Comparison of ENCODE assay signal across 1 cellular context in the genomic region with DNA sequence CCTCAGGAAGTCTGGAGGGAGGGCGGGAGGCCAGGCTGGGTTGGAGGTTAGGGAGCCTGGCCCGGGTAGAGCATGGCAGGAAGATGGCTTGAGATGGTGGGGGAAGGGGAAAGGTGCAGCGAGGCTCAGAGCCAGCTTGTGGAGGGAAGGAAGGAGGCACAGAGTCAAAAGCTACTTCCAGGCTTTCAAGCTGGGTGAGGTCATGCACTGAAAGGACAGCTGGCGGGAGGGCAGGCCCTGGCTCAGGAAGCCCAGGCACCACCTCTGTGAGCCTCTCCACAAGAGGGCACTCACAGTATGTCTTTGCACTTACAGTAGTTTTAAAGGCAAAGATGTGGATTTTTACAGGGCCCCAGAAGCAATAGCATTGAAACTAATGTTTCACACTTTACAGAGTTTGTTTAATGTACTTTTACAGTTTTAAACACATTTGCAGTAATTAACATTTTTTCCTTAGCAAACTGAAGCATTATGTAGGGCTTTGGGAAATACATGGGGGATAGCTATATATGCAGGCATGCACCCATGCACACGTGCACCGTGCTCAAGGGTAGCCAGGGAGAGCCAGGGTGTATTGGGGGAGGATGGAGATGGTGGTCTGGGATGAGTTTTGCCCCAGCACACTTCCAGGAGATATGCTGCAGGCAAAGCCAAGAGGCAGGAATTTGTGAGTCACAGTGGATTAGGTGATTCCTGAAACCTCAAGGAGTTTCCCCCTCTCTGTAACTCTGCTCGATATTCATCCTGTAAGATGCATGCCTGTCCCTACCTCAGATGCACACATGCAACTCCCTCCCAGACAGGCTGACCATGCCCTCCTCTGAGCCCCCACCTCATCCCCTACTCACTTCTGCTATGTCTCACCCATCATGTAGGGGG.
TF ChIP-seq lines count a peak whose summit lies in the region.

No MANE protein-coding gene starts in this region.

TF ChIP-seq in HepG2, 621 proteins besides CTCF, POLR2A, EP300 and RAD21 (continued from another document and continues in another):
- TF ChIP-seq PATZ1 (CRISPR knock-in tag; IDR thresholded peaks at IDR 0.05) (peak; percentile 47), ZSCAN21 (CRISPR knock-in tag; IDR thresholded peaks at IDR 0.05; ENCODE audit: borderline replicate concordance) (no peak), GABPB1 (CRISPR knock-in tag; IDR thresholded peaks at IDR 0.05) (peak; percentile 17; the same call in 1 of the 2 replicates), IRF2 (CRISPR knock-in tag; IDR thresholded peaks at IDR 0.05) (peak; percentile 58; the same call in 1 of the 2 replicates), CHD2 (IDR thresholded peaks at IDR 0.05; ENCODE audit: low read depth, low read length) (no peak), SCMH1 (CRISPR knock-in tag; IDR thresholded peaks at IDR 0.05; ENCODE audit: borderline replicate concordance) (no peak), SALL1 (CRISPR knock-in tag; IDR thresholded peaks at IDR 0.05) (peak; percentile 19; the same call in 1 of the 2 replicates), ZNF614 (CRISPR knock-in tag; IDR thresholded peaks at IDR 0.05; ENCODE audit: borderline replicate concordance) (0 out of 2 replicates have a peak, but pooled peaks have one; percentile 46), ZBTB46 (CRISPR knock-in tag; IDR thresholded peaks at IDR 0.05; ENCODE audit: borderline replicate concordance) (no peak), XRCC5 (optimal IDR thresholded peaks at IDR 0.05; ENCODE audit: low read length) (peak; percentile 80), NR2F6 (IDR thresholded peaks at IDR 0.05) (0 out of 2 replicates have a peak, but pooled peaks have one; percentile 15), NR2F6 (CRISPR knock-in tag; IDR thresholded peaks at IDR 0.05) (peak; percentile 55; the same call in 1 of the 2 replicates), SMARCC2 (IDR thresholded peaks at IDR 0.05) (no peak), KAT8 (CRISPR knock-in tag; IDR thresholded peaks at IDR 0.05) (0 out of 2 replicates have a peak, but pooled peaks have one; percentile 34), KDM2A (CRISPR knock-in tag; IDR thresholded peaks at IDR 0.05; ENCODE audit: borderline replicate concordance, low read depth) (peak; percentile 23; the same call in 1 of the 2 replicates), GATAD1 (CRISPR knock-in tag; IDR thresholded peaks at IDR 0.05) (peak; percentile 38; the same call in 1 of the 2 replicates), KLF16 (CRISPR knock-in tag; IDR thresholded peaks at IDR 0.05) (0 out of 4 replicates have a peak, but pooled peaks of 1 of the 2 experiments have one; percentile 64), GATAD2A (CRISPR knock-in tag; IDR thresholded peaks at IDR 0.05) (peak; percentile 48; the same call in 1 of the 2 replicates), RXRA (CRISPR knock-in tag; IDR thresholded peaks at IDR 0.05) (peak; percentile 47; the same call in 1 of the 2 replicates), ZNF775 (CRISPR knock-in tag; IDR thresholded peaks at IDR 0.05; ENCODE audit: borderline replicate concordance) (no peak), FOSL2 (CRISPR knock-in tag; IDR thresholded peaks at IDR 0.05) (0 out of 2 replicates have a peak, but pooled peaks have one; percentile 14), ZFP90 (CRISPR knock-in tag; IDR thresholded peaks at IDR 0.05; ENCODE audit: borderline replicate concordance) (no peak), ZNF574 (CRISPR knock-in tag; IDR thresholded peaks at IDR 0.05) (0 out of 2 replicates have a peak, but pooled peaks have one; percentile 23), BRCA1 (CRISPR knock-in tag; IDR thresholded peaks at IDR 0.05) (no peak), ZNF407 (CRISPR knock-in tag; IDR thresholded peaks at IDR 0.05; ENCODE audit: not compliant biosample characterization) (peak; percentile 51), MXI1 (IDR thresholded peaks at IDR 0.05; ENCODE audit: borderline replicate concordance, low read depth, low read length) (0 out of 3 replicates have a peak, but pooled peaks have one; percentile 28), ZNF644 (CRISPR knock-in tag; IDR thresholded peaks at IDR 0.05; ENCODE audit: low read depth) (0 out of 2 replicates have a peak, but pooled peaks have one; percentile 8)
- TF ChIP-seq, protein P1, sequence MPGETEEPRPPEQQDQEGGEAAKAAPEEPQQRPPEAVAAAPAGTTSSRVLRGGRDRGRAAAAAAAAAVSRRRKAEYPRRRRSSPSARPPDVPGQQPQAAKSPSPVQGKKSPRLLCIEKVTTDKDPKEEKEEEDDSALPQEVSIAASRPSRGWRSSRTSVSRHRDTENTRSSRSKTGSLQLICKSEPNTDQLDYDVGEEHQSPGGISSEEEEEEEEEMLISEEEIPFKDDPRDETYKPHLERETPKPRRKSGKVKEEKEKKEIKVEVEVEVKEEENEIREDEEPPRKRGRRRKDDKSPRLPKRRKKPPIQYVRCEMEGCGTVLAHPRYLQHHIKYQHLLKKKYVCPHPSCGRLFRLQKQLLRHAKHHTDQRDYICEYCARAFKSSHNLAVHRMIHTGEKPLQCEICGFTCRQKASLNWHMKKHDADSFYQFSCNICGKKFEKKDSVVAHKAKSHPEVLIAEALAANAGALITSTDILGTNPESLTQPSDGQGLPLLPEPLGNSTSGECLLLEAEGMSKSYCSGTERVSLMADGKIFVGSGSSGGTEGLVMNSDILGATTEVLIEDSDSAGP (CRISPR knock-in tag; IDR thresholded peaks at IDR 0.05; ENCODE audit: borderline replicate concordance) = peak; percentile 93
- TF ChIP-seq, protein P2, sequence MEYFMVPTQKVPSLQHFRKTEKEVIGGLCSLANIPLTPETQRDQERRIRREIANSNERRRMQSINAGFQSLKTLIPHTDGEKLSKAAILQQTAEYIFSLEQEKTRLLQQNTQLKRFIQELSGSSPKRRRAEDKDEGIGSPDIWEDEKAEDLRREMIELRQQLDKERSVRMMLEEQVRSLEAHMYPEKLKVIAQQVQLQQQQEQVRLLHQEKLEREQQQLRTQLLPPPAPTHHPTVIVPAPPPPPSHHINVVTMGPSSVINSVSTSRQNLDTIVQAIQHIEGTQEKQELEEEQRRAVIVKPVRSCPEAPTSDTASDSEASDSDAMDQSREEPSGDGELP (IDR thresholded peaks at IDR 0.05; ENCODE audit: borderline replicate concordance, low read depth) = peak; percentile 80; the same call in 1 of the 2 replicates
- TF ChIP-seq, protein P3, sequence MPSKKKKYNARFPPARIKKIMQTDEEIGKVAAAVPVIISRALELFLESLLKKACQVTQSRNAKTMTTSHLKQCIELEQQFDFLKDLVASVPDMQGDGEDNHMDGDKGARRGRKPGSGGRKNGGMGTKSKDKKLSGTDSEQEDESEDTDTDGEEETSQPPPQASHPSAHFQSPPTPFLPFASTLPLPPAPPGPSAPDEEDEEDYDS (CRISPR knock-in tag; IDR thresholded peaks at IDR 0.05) = peak; percentile 33; the same call in 1 of the 2 replicates
- TF ChIP-seq, protein P4, sequence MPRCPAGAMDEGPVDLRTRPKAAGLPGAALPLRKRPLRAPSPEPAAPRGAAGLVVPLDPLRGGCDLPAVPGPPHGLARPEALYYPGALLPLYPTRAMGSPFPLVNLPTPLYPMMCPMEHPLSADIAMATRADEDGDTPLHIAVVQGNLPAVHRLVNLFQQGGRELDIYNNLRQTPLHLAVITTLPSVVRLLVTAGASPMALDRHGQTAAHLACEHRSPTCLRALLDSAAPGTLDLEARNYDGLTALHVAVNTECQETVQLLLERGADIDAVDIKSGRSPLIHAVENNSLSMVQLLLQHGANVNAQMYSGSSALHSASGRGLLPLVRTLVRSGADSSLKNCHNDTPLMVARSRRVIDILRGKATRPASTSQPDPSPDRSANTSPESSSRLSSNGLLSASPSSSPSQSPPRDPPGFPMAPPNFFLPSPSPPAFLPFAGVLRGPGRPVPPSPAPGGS (CRISPR knock-in tag; IDR thresholded peaks at IDR 0.05) = peak; percentile 50; the same call in 1 of the 2 replicates
